ENCODE assay signal across 9 cellular contexts in genomic region chr9:113963017-113963620, GRCh38.
DNase-seq lines count a peak whose midpoint lies in the region; ATAC-seq and TF ChIP-seq lines count a peak whose summit lies in the region.
"Had no signal": no experiment of that assay in that cellular context is flagged by ENCODE, and none has a peak within 500 bp of the region (broad histone marks: within the 10 kb centered on the region; RNA-seq: fewer than 3 reads in every experiment).

No MANE protein-coding gene starts in this region.

- peak; percentile 50 for ATAC-seq in HG03108 (IDR thresholded peaks at IDR 0.05; ENCODE audit: unreplicated experiment)
- ATAC-seq in GM21529 (IDR thresholded peaks at IDR 0.05; ENCODE audit: unreplicated experiment), result no peak
- no peak for ATAC-seq in HG03432 (IDR thresholded peaks at IDR 0.05; ENCODE audit: unreplicated experiment)

- H3K4me3 ChIP-seq in fibroblast of pulmonary artery (replicated peaks; ENCODE audit: low read depth, low read length), result no peak overlapping the region

- no peaks in the 10 kb centered on the region for H3K27me3 Mint-ChIP-seq in progenitor cell of endocrine pancreas
- H3K27me3 Mint-ChIP-seq: CD4-positive, alpha-beta T cell had no signal

- H3K36me3 Mint-ChIP-seq in progenitor cell of endocrine pancreas (ENCODE audit: insufficient read depth), result peaks cover 11% of the 10 kb centered on the region

- H3K27ac Mint-ChIP-seq in progenitor cell of endocrine pancreas, result no peak overlapping the region
- H3K27ac Mint-ChIP-seq: CD4-positive, alpha-beta T cell had no signal

- in situ Hi-C loops in SK-MEL-5 (cut with HindIII; ENCODE audit: low pct_unique_long_range_greater_than_20kb, low sequenced_read_pairs), result no loop called here

- peak; percentile 6 for DNase-seq in NCI-H2196 (lab: John Stamatoyannopoulos, UW; ENCODE audit: unreplicated experiment)
- no peak for DNase-seq in NCI-H2196 treated with DMSO at 0.1 percent for 48 hours (lab: John Stamatoyannopoulos, UW; ENCODE audit: unreplicated experiment)
- peak; percentile 70 for DNase-seq in SK-MEL-5 (ENCODE audit: low read depth, low spot score)
- peak; percentile 75 for DNase-seq in fibroblast of pulmonary artery (ENCODE audit: low read depth)
- no peak for DNase-seq in progenitor cell of endocrine pancreas (ENCODE audit: low spot score, unreplicated experiment)

- no peaks in the 10 kb centered on the region for H3K9me3 Mint-ChIP-seq in progenitor cell of endocrine pancreas (ENCODE audit: low read depth)
- H3K9me3 Mint-ChIP-seq: CD4-positive, alpha-beta T cell had no signal

- no peak overlapping the region for H3K4me3 Mint-ChIP-seq in progenitor cell of endocrine pancreas (ENCODE audit: low read depth)
- H3K4me3 Mint-ChIP-seq: CD4-positive, alpha-beta T cell had no signal

- TF ChIP-seq CTCF in fibroblast of pulmonary artery (IDR thresholded peaks at IDR 0.05; ENCODE audit: low read length, missing control alignments), result peak; percentile 81
- TF ChIP-seq CTCF in progenitor cell of endocrine pancreas (IDR thresholded peaks at IDR 0.05; ENCODE audit: unreplicated experiment), result peak; percentile 67

- H3K4me1 Mint-ChIP-seq in progenitor cell of endocrine pancreas (ENCODE audit: low read depth), result peaks cover 29% of the 10 kb centered on the region

Comparison
In these comparisons a context has a peak if more than half of its experiments do, and no peak if none do; other contexts are left out.
1. DNase-seq: peak in NCI-H2196 (single experiment), SK-MEL-5 (single experiment) and fibroblast of pulmonary artery (single experiment); none in NCI-H2196 treated with DMSO at 0.1 percent for 48 hours (single experiment) and progenitor cell of endocrine pancreas (single experiment).